2 cellular contexts compared by ENCODE assay signal in the genomic region with DNA sequence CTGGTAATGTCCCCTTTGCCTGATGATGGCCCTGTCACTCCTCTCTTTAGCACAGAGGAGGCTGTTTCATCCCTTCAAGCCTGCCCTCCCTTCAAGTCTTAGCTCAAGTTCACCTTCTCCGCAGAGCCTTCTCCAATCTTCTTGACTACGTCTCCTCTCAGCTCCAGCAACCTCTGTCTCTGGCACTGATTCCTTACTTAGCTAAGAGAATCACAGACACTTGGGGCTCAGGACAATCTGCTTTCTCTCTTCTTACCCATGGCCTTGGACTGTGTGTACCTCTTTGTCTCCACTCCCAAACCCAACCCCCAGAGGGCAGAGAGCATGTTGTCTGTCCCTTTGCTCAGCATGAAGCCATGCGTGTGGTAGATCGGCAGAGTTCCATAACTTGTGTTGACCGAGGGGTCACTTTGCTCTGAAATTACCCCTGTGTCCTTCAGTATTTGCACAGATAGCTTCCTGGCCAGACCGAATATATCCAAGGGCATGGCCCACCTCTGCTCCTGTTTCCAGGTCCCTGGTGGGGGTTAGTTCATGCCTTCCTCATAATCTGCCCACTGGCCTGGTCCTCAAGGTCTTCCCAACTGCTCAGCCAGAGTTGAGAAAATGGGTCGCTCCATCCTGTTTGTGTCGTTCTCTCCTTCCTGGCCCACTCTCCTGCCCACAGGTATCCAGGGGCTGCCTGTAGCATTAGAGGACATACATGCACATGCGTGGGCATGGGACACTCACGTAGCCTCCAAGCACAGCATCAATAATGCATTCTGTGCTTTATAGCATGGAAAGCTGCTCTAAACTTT.
TF ChIP-seq lines count a peak whose summit lies in the region.

No MANE protein-coding gene starts in this region.

TF ChIP-seq in HEK293, 187 proteins besides CTCF, POLR2A, EP300 and RAD21:
- TF ChIP-seq, protein P1, sequence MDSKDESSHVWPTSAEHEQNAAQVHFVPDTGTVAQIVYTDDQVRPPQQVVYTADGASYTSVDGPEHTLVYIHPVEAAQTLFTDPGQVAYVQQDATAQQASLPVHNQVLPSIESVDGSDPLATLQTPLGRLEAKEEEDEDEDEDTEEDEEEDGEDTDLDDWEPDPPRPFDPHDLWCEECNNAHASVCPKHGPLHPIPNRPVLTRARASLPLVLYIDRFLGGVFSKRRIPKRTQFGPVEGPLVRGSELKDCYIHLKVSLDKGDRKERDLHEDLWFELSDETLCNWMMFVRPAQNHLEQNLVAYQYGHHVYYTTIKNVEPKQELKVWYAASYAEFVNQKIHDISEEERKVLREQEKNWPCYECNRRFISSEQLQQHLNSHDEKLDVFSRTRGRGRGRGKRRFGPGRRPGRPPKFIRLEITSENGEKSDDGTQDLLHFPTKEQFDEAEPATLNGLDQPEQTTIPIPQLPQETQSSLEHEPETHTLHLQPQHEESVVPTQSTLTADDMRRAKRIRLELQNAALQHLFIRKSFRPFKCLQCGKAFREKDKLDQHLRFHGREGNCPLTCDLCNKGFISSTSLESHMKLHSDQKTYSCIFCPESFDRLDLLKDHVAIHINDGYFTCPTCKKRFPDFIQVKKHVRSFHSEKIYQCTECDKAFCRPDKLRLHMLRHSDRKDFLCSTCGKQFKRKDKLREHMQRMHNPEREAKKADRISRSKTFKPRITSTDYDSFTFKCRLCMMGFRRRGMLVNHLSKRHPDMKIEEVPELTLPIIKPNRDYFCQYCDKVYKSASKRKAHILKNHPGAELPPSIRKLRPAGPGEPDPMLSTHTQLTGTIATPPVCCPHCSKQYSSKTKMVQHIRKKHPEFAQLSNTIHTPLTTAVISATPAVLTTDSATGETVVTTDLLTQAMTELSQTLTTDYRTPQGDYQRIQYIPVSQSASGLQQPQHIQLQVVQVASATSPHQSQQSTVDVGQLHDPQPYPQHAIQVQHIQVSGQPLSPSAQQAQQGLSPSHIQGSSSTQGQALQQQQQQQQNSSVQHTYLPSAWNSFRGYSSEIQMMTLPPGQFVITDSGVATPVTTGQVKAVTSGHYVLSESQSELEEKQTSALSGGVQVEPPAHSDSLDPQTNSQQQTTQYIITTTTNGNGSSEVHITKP (tag by site-specific recombination; IDR thresholded peaks at IDR 0.05), result peak; percentile 43; the same call in 1 of the 2 replicates
- no peak for TF ChIP-seq ZNF558 (tag by site-specific recombination; IDR thresholded peaks at IDR 0.05)

TF ChIP-seq in K562, 482 proteins besides CTCF, POLR2A, EP300 and RAD21:
- TF ChIP-seq, protein P2, sequence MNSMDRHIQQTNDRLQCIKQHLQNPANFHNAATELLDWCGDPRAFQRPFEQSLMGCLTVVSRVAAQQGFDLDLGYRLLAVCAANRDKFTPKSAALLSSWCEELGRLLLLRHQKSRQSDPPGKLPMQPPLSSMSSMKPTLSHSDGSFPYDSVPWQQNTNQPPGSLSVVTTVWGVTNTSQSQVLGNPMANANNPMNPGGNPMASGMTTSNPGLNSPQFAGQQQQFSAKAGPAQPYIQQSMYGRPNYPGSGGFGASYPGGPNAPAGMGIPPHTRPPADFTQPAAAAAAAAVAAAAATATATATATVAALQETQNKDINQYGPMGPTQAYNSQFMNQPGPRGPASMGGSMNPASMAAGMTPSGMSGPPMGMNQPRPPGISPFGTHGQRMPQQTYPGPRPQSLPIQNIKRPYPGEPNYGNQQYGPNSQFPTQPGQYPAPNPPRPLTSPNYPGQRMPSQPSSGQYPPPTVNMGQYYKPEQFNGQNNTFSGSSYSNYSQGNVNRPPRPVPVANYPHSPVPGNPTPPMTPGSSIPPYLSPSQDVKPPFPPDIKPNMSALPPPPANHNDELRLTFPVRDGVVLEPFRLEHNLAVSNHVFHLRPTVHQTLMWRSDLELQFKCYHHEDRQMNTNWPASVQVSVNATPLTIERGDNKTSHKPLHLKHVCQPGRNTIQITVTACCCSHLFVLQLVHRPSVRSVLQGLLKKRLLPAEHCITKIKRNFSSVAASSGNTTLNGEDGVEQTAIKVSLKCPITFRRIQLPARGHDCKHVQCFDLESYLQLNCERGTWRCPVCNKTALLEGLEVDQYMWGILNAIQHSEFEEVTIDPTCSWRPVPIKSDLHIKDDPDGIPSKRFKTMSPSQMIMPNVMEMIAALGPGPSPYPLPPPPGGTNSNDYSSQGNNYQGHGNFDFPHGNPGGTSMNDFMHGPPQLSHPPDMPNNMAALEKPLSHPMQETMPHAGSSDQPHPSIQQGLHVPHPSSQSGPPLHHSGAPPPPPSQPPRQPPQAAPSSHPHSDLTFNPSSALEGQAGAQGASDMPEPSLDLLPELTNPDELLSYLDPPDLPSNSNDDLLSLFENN (IDR thresholded peaks at IDR 0.05; ENCODE audit: low read depth in 2 of 2, low read length in 2 of 2), result no peak
- no peak for TF ChIP-seq ZFX (CRISPR knock-in tag; IDR thresholded peaks at IDR 0.05)
